8 cellular contexts compared by ENCODE assay signal in the genomic region with DNA sequence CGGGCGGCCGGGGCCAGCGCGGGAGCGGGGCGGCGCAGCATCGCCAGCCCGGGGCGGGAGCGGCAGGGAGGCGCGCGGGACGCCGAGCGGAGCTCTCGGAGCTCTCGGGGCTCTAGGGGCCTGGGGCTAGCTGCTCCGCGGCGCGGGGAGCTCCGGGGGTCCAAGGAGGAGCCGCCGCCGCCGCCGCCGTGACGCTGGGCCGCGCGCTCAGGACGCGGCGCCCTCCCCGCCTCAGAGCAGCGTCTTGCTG. TPM values are rescaled to one million over a fixed set of nuclear protein-coding genes. Genes with fewer than 3 reads are reported as not detected.
A peak's percentile ranks its signal among the peaks of the same experiment; 100 is the strongest.
DNase-seq lines count a peak whose midpoint lies in the region; ATAC-seq and TF ChIP-seq lines count a peak whose summit lies in the region.

No MANE protein-coding gene starts in this region.

- H3K4me2 ChIP-seq in HCT116 (ENCODE audit: low read length) = peak overlapping the region; percentile 97

- peaks cover 46% of the 10 kb centered on the region for H3K79me2 ChIP-seq in HCT116 (ENCODE audit: insufficient read depth, low read length)

- intact Hi-C loops in HCT116 (cut with micrococcal nuclease) = loop anchor here (5.0 kb wide), 1 partner anchor 41 kb away; no protein-coding TSS in a partner anchor

- no peak for TF ChIP-seq CTCF in C4-2B (conservative IDR thresholded peaks at IDR 0.05)
- no peak for TF ChIP-seq CTCF in HCT116 (IDR thresholded peaks at IDR 0.05 in 2 of 3, conservative IDR thresholded peaks at IDR 0.05 in 1 of 3; ENCODE audit: borderline replicate concordance in 1 of 3, insufficient read depth in 1 of 3, low read depth in 2 of 3, low read length in 2 of 3)
- no peak for TF ChIP-seq CTCF in VCaP (conservative IDR thresholded peaks at IDR 0.05)

- H3K4me3 ChIP-seq in HCT116 (replicated peaks in 1 of 2; ENCODE audit: low read depth in 1 of 2, low read length in 2 of 2) = peak overlapping the region; percentile 93 to 95

- H3K27me3 ChIP-seq in HCT116 (ENCODE audit: insufficient read depth, low read length) = no peaks in the 10 kb centered on the region

- TF ChIP-seq POLR2A in HCT116 (IDR thresholded peaks at IDR 0.05; ENCODE audit: borderline replicate concordance, extremely low read depth, insufficient read depth, insufficient read length) = peak; percentile 58

- CTCF ChIA-PET in HCT116 (lab: Charles Lee) = interaction anchor here (0.5 kb wide), 1 partner anchor 798 kb away, joined by 3 read pairs; no protein-coding TSS in a partner anchor

- DNase-seq in HCT116 (ENCODE audit: low read depth, low spot score) (no peak), hepatic stellate cell (ENCODE audit: low spot score) (peak; percentile 46), NCI-H1092 (lab: John Stamatoyannopoulos, UW) (no peak), DMS79 treated with DMSO at 0.1 percent for 48 hours (lab: John Stamatoyannopoulos, UW) (no peak), NAMALWA (ENCODE audit: low spot score) (no peak)
- no peak for DNase-seq in stimulated activated naive CD8-positive, alpha-beta T cell treated with anti-CD3 and anti-CD28 coated beads, Interleukin-15, Interleukin-2, amounts not matched to agents 100 U/mL and 50 U/mL, for 24 hours

- H2AFZ ChIP-seq in HCT116 (ENCODE audit: low read depth, low read length, poor library complexity, severe bottlenecking) = no peak overlapping the region

- no peaks in the 10 kb centered on the region for H3K9me3 ChIP-seq in HCT116 (ENCODE audit: control insufficient read depth in 1 of 2, insufficient read depth in 1 of 2, low read depth in 1 of 2, low read length in 2 of 2)

- H3K27ac ChIP-seq in C4-2B (peak overlapping the region; percentile 95), HCT116 (ENCODE audit: low read depth, low read length) (peak overlapping the region; percentile 86), VCaP (peak overlapping the region; percentile 99)

- POLR2A ChIA-PET in HCT116 (lab: Charles Lee) = no interaction called here

- RAD21 ChIA-PET in HCT116 (lab: Charles Lee; ENCODE audit: low non-redundant PET in 1 of 2, low total read pairs in 2 of 2, uncharacterized antibody in 2 of 2, unreplicated experiment in 2 of 2) = no interaction called here

- BruUV-seq in HCT116 (replicated peaks; lab: Mats Ljungman, UMichigan) = no TSS peak

- peak overlapping the region; percentile 79 for H3K9ac ChIP-seq in HCT116 (ENCODE audit: low read length)

- peaks cover 21 to 38% of the 10 kb centered on the region in 2 experiments for H3K4me1 ChIP-seq in HCT116 (ENCODE audit: control insufficient read depth in 1 of 2, insufficient read depth in 2 of 2, low read length in 2 of 2)

- no peaks in the 10 kb centered on the region for H3K9me2 ChIP-seq in HCT116 (ENCODE audit: insufficient read depth)

- no peak for TF ChIP-seq RAD21 in HCT116 (IDR thresholded peaks at IDR 0.05; ENCODE audit: low read depth)

- peak; percentile 30 for ATAC-seq in HCT116
- ATAC-seq in stimulated activated naive CD8-positive, alpha-beta T cell treated with anti-CD3 and anti-CD28 coated beads, Interleukin-15, Interleukin-2, amounts not matched to agents 100 U/mL and 50 U/mL, for 24 hours = peak; percentile 6

- peaks cover 9% of the 10 kb centered on the region; the same call in 1 of the 2 replicates for H4K20me1 ChIP-seq in HCT116 (ENCODE audit: insufficient read depth)

- H3K36me3 ChIP-seq in HCT116 (ENCODE audit: control insufficient read depth in 1 of 2, insufficient read depth in 2 of 2, low read length in 2 of 2) = no peaks in the 10 kb centered on the region

TF ChIP-seq in HCT116, 20 proteins besides CTCF, POLR2A, EP300 and RAD21:
- TF ChIP-seq, protein P1, sequence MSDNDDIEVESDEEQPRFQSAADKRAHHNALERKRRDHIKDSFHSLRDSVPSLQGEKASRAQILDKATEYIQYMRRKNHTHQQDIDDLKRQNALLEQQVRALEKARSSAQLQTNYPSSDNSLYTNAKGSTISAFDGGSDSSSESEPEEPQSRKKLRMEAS (IDR thresholded peaks at IDR 0.05) = no peak
- TF ChIP-seq SIN3A (IDR thresholded peaks at IDR 0.05; ENCODE audit: low read depth) (0 out of 2 replicates have a peak, but pooled peaks have one; percentile 32), POLR2AphosphoS5 (IDR thresholded peaks at IDR 0.05; ENCODE audit: low read depth, low read length) (peak; percentile 93)

RNA-seq across cellular contexts. Expression of a gene that starts 0.1 kb away (rescaled TPM):
- 113 TPM for total RNA-seq in HCT116 (2021; ENCODE audit: unreplicated experiment)
- 128 TPM in 2 replicates for polyA plus RNA-seq in HCT116 (2012)
